ENCODE assay signal across 1 cellular context in genomic region chr17:73192894-73193701, GRCh38.
TF ChIP-seq lines count a peak whose summit lies in the region.

COG1 (plus strand) TSS chr17:73193055; CDS start chr17:73193070, 15 bp downstream.

TF ChIP-seq in HepG2, 621 proteins besides CTCF, POLR2A, EP300 and RAD21 (continued from another document and continues in another):
- TF ChIP-seq HMGXB3 (CRISPR knock-in tag; IDR thresholded peaks at IDR 0.05; ENCODE audit: borderline replicate concordance) = peak; percentile 76; the same call in 1 of the 2 replicates
- peak; percentile 71; the same call in 1 of the 2 replicates for TF ChIP-seq ZNF605 (CRISPR knock-in tag; IDR thresholded peaks at IDR 0.05)
- TF ChIP-seq ZNF407 (CRISPR knock-in tag; IDR thresholded peaks at IDR 0.05; ENCODE audit: not compliant biosample characterization) = no peak
- no peak for TF ChIP-seq FIP1L1 (IDR thresholded peaks at IDR 0.05; ENCODE audit: borderline replicate concordance, insufficient read depth, low read depth, low read length)
- no peak; the same call in 1 of the 2 replicates for TF ChIP-seq ZBTB7A (CRISPR knock-in tag; IDR thresholded peaks at IDR 0.05)
- TF ChIP-seq FUBP1 (CRISPR knock-in tag; IDR thresholded peaks at IDR 0.05; ENCODE audit: borderline replicate concordance) = no peak
- no peak for TF ChIP-seq ZNF432 (CRISPR knock-in tag; IDR thresholded peaks at IDR 0.05; ENCODE audit: borderline replicate concordance)
- peak; percentile 92 for TF ChIP-seq ZFX (CRISPR knock-in tag; IDR thresholded peaks at IDR 0.05; ENCODE audit: low read depth)
- TF ChIP-seq ISX (CRISPR knock-in tag; conservative IDR thresholded peaks at IDR 0.05) = no peak
- TF ChIP-seq HNRNPH1 (optimal IDR thresholded peaks at IDR 0.05; ENCODE audit: low read depth, low read length) = no peak
- no peak for TF ChIP-seq TEAD2 (CRISPR knock-in tag; IDR thresholded peaks at IDR 0.05)
- TF ChIP-seq MNT (IDR thresholded peaks at IDR 0.05) = no peak
- TF ChIP-seq EEA1 (CRISPR knock-in tag; IDR thresholded peaks at IDR 0.05; ENCODE audit: borderline replicate concordance) = peak; percentile 95; the same call in 1 of the 2 replicates
- TF ChIP-seq NR1H2 (CRISPR knock-in tag; IDR thresholded peaks at IDR 0.05; ENCODE audit: borderline replicate concordance, low read depth) = no peak; the same call in 1 of the 2 replicates
- TF ChIP-seq TRIM22 (IDR thresholded peaks at IDR 0.05) = no peak
- TF ChIP-seq RARG (CRISPR knock-in tag; IDR thresholded peaks at IDR 0.05; ENCODE audit: low read depth) = no peak; the same call in 1 of the 2 replicates
- peak; percentile 64; the same call in 1 of the 2 replicates for TF ChIP-seq PHF20 (CRISPR knock-in tag; IDR thresholded peaks at IDR 0.05)
- TF ChIP-seq SAP130 (CRISPR knock-in tag; IDR thresholded peaks at IDR 0.05; ENCODE audit: low read depth) = peak; percentile 58
- TF ChIP-seq GFI1 (CRISPR knock-in tag; IDR thresholded peaks at IDR 0.05; ENCODE audit: borderline replicate concordance) = no peak
- no peak for TF ChIP-seq TOE1 (CRISPR knock-in tag; IDR thresholded peaks at IDR 0.05)
- no peak for TF ChIP-seq RAD51 (IDR thresholded peaks at IDR 0.05; ENCODE audit: borderline replicate concordance)
- peak; percentile 68 for TF ChIP-seq MAX (IDR thresholded peaks at IDR 0.05)
- no peak for TF ChIP-seq TBX3 (IDR thresholded peaks at IDR 0.05; ENCODE audit: borderline replicate concordance)
- no peak for TF ChIP-seq SUZ12 (IDR thresholded peaks at IDR 0.05; ENCODE audit: low read depth, low read length)
- TF ChIP-seq FOXA3 (CRISPR knock-in tag; IDR thresholded peaks at IDR 0.05) = no peak; the same call in none of the 2 replicates
- peak; percentile 96 for TF ChIP-seq ZNF777 (CRISPR knock-in tag; IDR thresholded peaks at IDR 0.05)
- TF ChIP-seq NFYC (CRISPR knock-in tag; IDR thresholded peaks at IDR 0.05) = no peak
- TF ChIP-seq GATAD1 (CRISPR knock-in tag; IDR thresholded peaks at IDR 0.05) = peak; percentile 75
- TF ChIP-seq PTBP1 (IDR thresholded peaks at IDR 0.05; ENCODE audit: low read depth, low read length, poor library complexity, severe bottlenecking) = no peak
- peak; percentile 63; the same call in 1 of the 2 replicates for TF ChIP-seq MEF2D (CRISPR knock-in tag; IDR thresholded peaks at IDR 0.05)
- 0 out of 2 replicates have a peak, but pooled peaks have one; percentile 25 for TF ChIP-seq ZNF83 (CRISPR knock-in tag; IDR thresholded peaks at IDR 0.05; ENCODE audit: borderline replicate concordance)
- TF ChIP-seq HNF1A (IDR thresholded peaks at IDR 0.05; ENCODE audit: low read depth) = no peak
- peak; percentile 50; the same call in 1 of the 2 replicates for TF ChIP-seq HNF1A (CRISPR knock-in tag; IDR thresholded peaks at IDR 0.05; ENCODE audit: borderline replicate concordance)
